Comparison of ENCODE assay signal across 2 cellular contexts in the genomic region with DNA sequence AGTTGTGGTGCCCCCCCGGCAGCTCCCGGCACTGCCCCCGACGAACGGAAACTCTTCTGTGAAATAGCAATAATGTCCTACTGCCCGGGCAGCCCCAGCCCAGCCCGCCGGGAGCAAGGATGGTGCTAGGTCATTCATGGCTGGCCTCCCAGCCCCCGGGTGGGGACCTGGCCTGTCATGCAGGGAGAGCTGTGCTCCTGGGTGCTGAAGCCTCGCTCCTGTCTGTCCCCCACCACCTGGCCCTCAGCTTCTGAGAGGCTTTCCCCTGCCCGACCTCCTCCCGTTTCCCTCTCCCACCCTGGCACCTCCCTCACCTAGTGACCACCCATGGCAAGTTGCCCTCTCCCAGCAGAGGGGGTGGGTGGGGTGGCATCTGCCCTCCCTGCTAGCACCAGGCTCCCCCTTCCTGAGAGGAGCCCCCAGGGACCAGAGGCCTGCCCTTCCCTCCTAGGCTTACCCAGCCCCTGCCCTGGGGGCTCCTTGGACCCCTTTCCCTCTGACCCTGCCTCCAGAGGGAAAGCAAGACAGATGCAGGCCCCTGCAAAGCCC.
TF ChIP-seq lines count a peak whose summit lies in the region.

No MANE protein-coding gene starts in this region.

TF ChIP-seq in HepG2, 621 proteins besides CTCF, POLR2A, EP300 and RAD21:
- TF ChIP-seq POLR2G (IDR thresholded peaks at IDR 0.05; ENCODE audit: low read depth, low read length) (0 out of 2 replicates have a peak, but pooled peaks have one; percentile 9), RBM22 (optimal IDR thresholded peaks at IDR 0.05; ENCODE audit: low read length) (peak; percentile 68), AGO2 (optimal IDR thresholded peaks at IDR 0.05; ENCODE audit: low read depth, low read length) (peak; percentile 92), AGO1 (IDR thresholded peaks at IDR 0.05; ENCODE audit: low read depth, low read length, poor library complexity, severe bottlenecking) (peak; percentile 38), CBX1 (IDR thresholded peaks at IDR 0.05; ENCODE audit: low read depth) (no peak)

TF ChIP-seq in GM12878, 131 proteins besides CTCF, POLR2A, EP300 and RAD21:
- TF ChIP-seq ZNF217 (IDR thresholded peaks at IDR 0.05) (no peak), KLF5 (IDR thresholded peaks at IDR 0.05; ENCODE audit: partially characterized antibody) (no peak), NBN (IDR thresholded peaks at IDR 0.05) (no peak), KAT2A (conservative IDR thresholded peaks at IDR 0.05; ENCODE audit: control insufficient read depth, low read depth, low read length) (no peak), CBFB (IDR thresholded peaks at IDR 0.05; ENCODE audit: low read depth) (no peak), RFX5 (IDR thresholded peaks at IDR 0.05; ENCODE audit: low read depth, low read length) (no peak), DPF2 (IDR thresholded peaks at IDR 0.05) (no peak), CREM (IDR thresholded peaks at IDR 0.05; ENCODE audit: low read depth) (no peak)
- TF ChIP-seq, protein P1, sequence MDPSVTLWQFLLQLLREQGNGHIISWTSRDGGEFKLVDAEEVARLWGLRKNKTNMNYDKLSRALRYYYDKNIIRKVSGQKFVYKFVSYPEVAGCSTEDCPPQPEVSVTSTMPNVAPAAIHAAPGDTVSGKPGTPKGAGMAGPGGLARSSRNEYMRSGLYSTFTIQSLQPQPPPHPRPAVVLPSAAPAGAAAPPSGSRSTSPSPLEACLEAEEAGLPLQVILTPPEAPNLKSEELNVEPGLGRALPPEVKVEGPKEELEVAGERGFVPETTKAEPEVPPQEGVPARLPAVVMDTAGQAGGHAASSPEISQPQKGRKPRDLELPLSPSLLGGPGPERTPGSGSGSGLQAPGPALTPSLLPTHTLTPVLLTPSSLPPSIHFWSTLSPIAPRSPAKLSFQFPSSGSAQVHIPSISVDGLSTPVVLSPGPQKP (IDR thresholded peaks at IDR 0.05; ENCODE audit: low read depth, low read length): no peak
- TF ChIP-seq, protein P2, sequence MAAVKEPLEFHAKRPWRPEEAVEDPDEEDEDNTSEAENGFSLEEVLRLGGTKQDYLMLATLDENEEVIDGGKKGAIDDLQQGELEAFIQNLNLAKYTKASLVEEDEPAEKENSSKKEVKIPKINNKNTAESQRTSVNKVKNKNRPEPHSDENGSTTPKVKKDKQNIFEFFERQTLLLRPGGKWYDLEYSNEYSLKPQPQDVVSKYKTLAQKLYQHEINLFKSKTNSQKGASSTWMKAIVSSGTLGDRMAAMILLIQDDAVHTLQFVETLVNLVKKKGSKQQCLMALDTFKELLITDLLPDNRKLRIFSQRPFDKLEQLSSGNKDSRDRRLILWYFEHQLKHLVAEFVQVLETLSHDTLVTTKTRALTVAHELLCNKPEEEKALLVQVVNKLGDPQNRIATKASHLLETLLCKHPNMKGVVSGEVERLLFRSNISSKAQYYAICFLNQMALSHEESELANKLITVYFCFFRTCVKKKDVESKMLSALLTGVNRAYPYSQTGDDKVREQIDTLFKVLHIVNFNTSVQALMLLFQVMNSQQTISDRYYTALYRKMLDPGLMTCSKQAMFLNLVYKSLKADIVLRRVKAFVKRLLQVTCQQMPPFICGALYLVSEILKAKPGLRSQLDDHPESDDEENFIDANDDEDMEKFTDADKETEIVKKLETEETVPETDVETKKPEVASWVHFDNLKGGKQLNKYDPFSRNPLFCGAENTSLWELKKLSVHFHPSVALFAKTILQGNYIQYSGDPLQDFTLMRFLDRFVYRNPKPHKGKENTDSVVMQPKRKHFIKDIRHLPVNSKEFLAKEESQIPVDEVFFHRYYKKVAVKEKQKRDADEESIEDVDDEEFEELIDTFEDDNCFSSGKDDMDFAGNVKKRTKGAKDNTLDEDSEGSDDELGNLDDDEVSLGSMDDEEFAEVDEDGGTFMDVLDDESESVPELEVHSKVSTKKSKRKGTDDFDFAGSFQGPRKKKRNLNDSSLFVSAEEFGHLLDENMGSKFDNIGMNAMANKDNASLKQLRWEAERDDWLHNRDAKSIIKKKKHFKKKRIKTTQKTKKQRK (IDR thresholded peaks at IDR 0.05; ENCODE audit: low read depth, low read length): no peak
